Comparison of ENCODE assay signal across 8 cellular contexts in the genomic region with DNA sequence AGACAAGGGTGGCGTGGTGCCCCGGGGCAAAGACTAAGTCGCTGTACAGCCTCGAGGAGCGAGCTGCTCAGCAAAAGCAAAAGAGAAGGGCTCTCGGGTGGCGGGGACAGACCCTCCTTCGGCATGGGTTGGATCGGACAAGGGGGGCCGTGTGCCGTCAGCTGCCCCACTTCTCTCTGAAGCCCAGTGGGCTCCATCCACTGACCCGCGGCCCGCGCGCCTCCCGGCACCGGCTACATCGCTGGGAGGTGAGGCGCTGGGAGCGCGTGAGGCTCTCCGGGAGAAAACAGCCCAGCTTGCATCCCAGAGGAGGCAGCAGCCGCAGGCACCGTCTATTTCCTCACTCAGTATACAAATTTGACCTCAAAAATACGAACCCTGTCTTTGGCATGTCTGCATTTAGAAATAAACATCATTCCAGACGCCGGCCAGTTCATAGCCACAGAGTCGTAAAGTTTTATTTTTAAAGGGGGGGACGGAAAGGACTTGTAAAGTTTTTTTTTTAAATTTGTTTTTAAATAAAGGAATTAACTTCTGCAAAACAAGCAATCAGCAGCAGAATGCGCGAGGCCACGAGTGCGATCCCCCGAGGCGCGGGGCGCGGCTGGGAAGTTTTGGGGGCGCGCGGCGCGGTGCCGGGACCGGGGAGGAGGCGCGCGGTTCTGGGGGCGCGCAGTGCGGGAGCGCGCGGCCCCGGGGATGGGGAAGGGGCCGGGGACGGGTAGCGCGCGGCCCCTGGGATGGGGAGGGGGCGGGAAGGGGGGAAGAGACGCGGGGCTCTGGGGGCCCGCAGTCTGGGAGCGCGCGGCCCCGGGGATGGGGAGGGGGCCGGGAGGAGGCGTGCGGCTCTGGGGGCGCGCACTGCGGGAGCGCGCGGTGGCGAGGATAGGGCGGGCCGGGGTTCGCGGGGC. TPM values are rescaled to one million over a fixed set of nuclear protein-coding genes. Genes with fewer than 3 reads are reported as not detected.
A peak's percentile ranks its signal among the peaks of the same experiment; 100 is the strongest.
DNase-seq lines count a peak whose midpoint lies in the region; ATAC-seq and TF ChIP-seq lines count a peak whose summit lies in the region.

No MANE protein-coding gene starts in this region.

- H3K36me3 Mint-ChIP-seq in WTC11, result no peaks in the 10 kb centered on the region

- H3K9me3 Mint-ChIP-seq in WTC11, result no peaks in the 10 kb centered on the region

- intact Hi-C loops in upper lobe of right lung (cut with DNase I), result no loop called here

- TF ChIP-seq CTCF in C4-2B (conservative IDR thresholded peaks at IDR 0.05), result no peak
- TF ChIP-seq CTCF in WTC11 (IDR thresholded peaks at IDR 0.05), result no peak
- TF ChIP-seq CTCF in upper lobe of right lung (IDR thresholded peaks at IDR 0.05), result no peak

- peak overlapping the region; percentile 83 for H3K4me3 Mint-ChIP-seq in WTC11

- peaks cover 27% of the 10 kb centered on the region for H3K4me1 Mint-ChIP-seq in WTC11

- H3K27me3 ChIP-seq in esophagus (ENCODE audit: control insufficient read depth in 1 of 2, insufficient read depth in 2 of 2, low read length in 2 of 2) (no peaks in the 10 kb centered on the region), upper lobe of right lung (no peaks in the 10 kb centered on the region)

- peak overlapping the region; percentile 40 to 91 for H3K4me3 ChIP-seq in esophagus (ENCODE audit: low read depth in 1 of 2, low read length in 2 of 2)
- peak overlapping the region; percentile 71 for H3K4me3 ChIP-seq in upper lobe of right lung

- POLR2A ChIA-PET in WTC11 (lab: Charles Lee), result no interaction called here

- H3K27me3 Mint-ChIP-seq in WTC11 (ENCODE audit: low read depth), result peaks cover 61% of the 10 kb centered on the region

- ATAC-seq in GM18511 (IDR thresholded peaks at IDR 0.05; ENCODE audit: unreplicated experiment), result peak; percentile 19
- ATAC-seq in WTC11, result peak; percentile 36
- ATAC-seq in upper lobe of right lung, result peak; percentile 12

- H3K36me3 ChIP-seq in esophagus (ENCODE audit: control insufficient read depth in 2 of 2, insufficient read depth in 2 of 2, low read length in 1 of 2) (no peaks in the 10 kb centered on the region), upper lobe of right lung (no peaks in the 10 kb centered on the region)

- CTCF ChIA-PET in WTC11 (lab: Charles Lee), result interaction anchor here (0.9 to 1.9 kb wide), 7 partner anchors 9 to 393 kb away, joined by 3 to 6 read pairs (median 3); no protein-coding TSS in a partner anchor

- peak; percentile 72 for DNase-seq in HuH-7.5 (ENCODE audit: low spot score)
- DNase-seq in WTC11 (ENCODE audit: low spot score), result peak; percentile 60
- DNase-seq in mucosa of gallbladder (ENCODE audit: low spot score), result peak; percentile 34
- no peak for DNase-seq in upper lobe of right lung
- DNase-seq in HPDE6-E6E7 (ENCODE audit: extremely low spot score), result no peak

- WGBS in esophagus, 2 donors, result 1% methylated on average over 57 to 82 of the region's 83 CpGs

- H3K27ac ChIP-seq in C4-2B, result peak overlapping the region; percentile 36; the same call in 1 of the 2 replicates
- no peak overlapping the region for H3K27ac ChIP-seq in esophagus (ENCODE audit: low read depth in 2 of 2, low read length in 1 of 2)
- no peak overlapping the region for H3K27ac ChIP-seq in upper lobe of right lung

- H3K27ac Mint-ChIP-seq in WTC11, result no peak overlapping the region

- H3K4me1 ChIP-seq in esophagus (ENCODE audit: control insufficient read depth in 2 of 2, insufficient read depth in 2 of 2, low read length in 1 of 2) (peaks cover 9 to 13% of the 10 kb centered on the region in 2 donors), upper lobe of right lung (peaks cover 10% of the 10 kb centered on the region)

- H3K9me3 ChIP-seq in esophagus (ENCODE audit: control insufficient read depth in 2 of 2, insufficient read depth in 1 of 2, low read depth in 1 of 2, low read length in 1 of 2) (no peaks in the 10 kb centered on the region), upper lobe of right lung (no peaks in the 10 kb centered on the region)

TF ChIP-seq in WTC11, 78 proteins besides CTCF, POLR2A, EP300 and RAD21:
- TF ChIP-seq ZNF121 (CRISPR knock-in tag; IDR thresholded peaks at IDR 0.05) (no peak), RELA (CRISPR knock-in tag; IDR thresholded peaks at IDR 0.05; ENCODE audit: borderline replicate concordance) (peak; percentile 24; the same call in 1 of the 2 replicates)

RNA-seq across cellular contexts. Expression of gene GPR137B, which starts 0.6 kb away (rescaled TPM):
- total RNA-seq in WTC11 (2021), result 6.3 to 8.8 TPM (median 7.1 TPM) in 3 replicates
- 1 to 10 TPM; 2.1 to 2.8 TPM for polyA plus RNA-seq in esophagus
- total RNA-seq in mucosa of gallbladder, result 30.5 TPM
- 26.5 TPM for total RNA-seq in upper lobe of right lung

Comparison
In these comparisons a context has a peak if more than half of its experiments do, and no peak if none do; other contexts are left out.
1. DNase-seq: peak in HuH-7.5 (single experiment), WTC11 (single experiment) and mucosa of gallbladder (single experiment); none in upper lobe of right lung (single experiment) and HPDE6-E6E7 (single experiment).
2. Peak in every context shown above with its lines, with median percentiles within 50 percentile points of each other: ATAC-seq.